ENCODE assay signal across 10 cellular contexts in genomic region chr20:51696304-51697118, GRCh38.
DNase-seq lines count a peak whose midpoint lies in the region; ATAC-seq, FAIRE-seq and TF ChIP-seq lines count a peak whose summit lies in the region.
"Had no signal": no experiment of that assay in that cellular context is flagged by ENCODE, and none has a peak within 500 bp of the region (broad histone marks: within the 10 kb centered on the region; RNA-seq: fewer than 3 reads in every experiment).

No MANE protein-coding gene starts in this region.

- no peak for TF ChIP-seq POLR2A in body of pancreas (IDR thresholded peaks at IDR 0.05)

- FAIRE-seq in HTR-8/SVneo (lab: Jason Lieb, UNC) = no peak

- no peak for TF ChIP-seq CTCF in body of pancreas (IDR thresholded peaks at IDR 0.05)

- no peak for ATAC-seq in body of pancreas
- no peak for ATAC-seq in GM21381 (IDR thresholded peaks at IDR 0.05; ENCODE audit: unreplicated experiment)
- no peak for ATAC-seq in HG03520 (IDR thresholded peaks at IDR 0.05; ENCODE audit: unreplicated experiment)

- no peak overlapping the region for H3K4me3 ChIP-seq in MG63
- no peak overlapping the region for H3K4me3 ChIP-seq in body of pancreas
- no peak overlapping the region for H3K4me3 ChIP-seq in mesodermal cell (ENCODE audit: extremely low read depth, insufficient read depth, low read length, poor library complexity, severe bottlenecking)

- H3K27me3 ChIP-seq in MG63 (no peaks in the 10 kb centered on the region), body of pancreas (no peaks in the 10 kb centered on the region)

- H3K4me1 ChIP-seq in body of pancreas (peaks cover 22% of the 10 kb centered on the region), mesodermal cell (ENCODE audit: control insufficient read depth, insufficient read depth, low read length, poor library complexity, severe bottlenecking) (peaks cover 20% of the 10 kb centered on the region)

- H3K9me3 ChIP-seq in MG63 (no peaks in the 10 kb centered on the region), body of pancreas (no peaks in the 10 kb centered on the region), mesodermal cell (ENCODE audit: control insufficient read depth, low read length) (no peaks in the 10 kb centered on the region)

- intact Hi-C loops in body of pancreas (cut with DNase I) = no loop called here

- DNase-seq in D341Med (ENCODE audit: low spot score) = peak; percentile 61
- DNase-seq in MG63 = peak; percentile 29
- DNase-seq in body of pancreas = no peak
- DNase-seq in HTR-8/SVneo (ENCODE audit: insufficient read length, low spot score) = no peak
- DNase-seq in germinal center (ENCODE audit: low spot score) = no peak
- DNase-seq: activated B cell treated with CpG ODN at 0.5 μM for 24 hours, midbrain had no signal

- H3K36me3 ChIP-seq in MG63 = peaks cover 7% of the 10 kb centered on the region
- H3K36me3 ChIP-seq in body of pancreas (replicated peaks in 1 of 2; ENCODE audit: insufficient read depth in 1 of 2, low read depth in 2 of 2) = peaks cover 0 to 2% of the 10 kb centered on the region in 2 donors
- H3K36me3 ChIP-seq in mesodermal cell (ENCODE audit: control insufficient read depth, insufficient read depth, low read length) = no peaks in the 10 kb centered on the region

- WGBS in body of pancreas, 2 donors = 34 to 42% methylated on average over 2 of the region's 2 CpGs
- WGBS in mesodermal cell (ENCODE audit: insufficient coverage in 2 of 2), 2 experiments = no CpG with 5 or more reads among the region's 2 CpGs

- H3K27ac ChIP-seq in body of pancreas (peak overlapping the region in 3 of 4 donors; percentile 1 to 54 (median 11)), mesodermal cell (ENCODE audit: low read depth, low read length, severe bottlenecking) (peak overlapping the region; percentile 87)

Comparison
In these comparisons a context has a peak if more than half of its experiments do, and no peak if none do; other contexts are left out.
1. DNase-seq: peak in D341Med (single experiment) and MG63 (single experiment); none in body of pancreas (0 of 4), HTR-8/SVneo (single experiment) and germinal center (single experiment).